ENCODE assay signal across 1 cellular context in the genomic region with DNA sequence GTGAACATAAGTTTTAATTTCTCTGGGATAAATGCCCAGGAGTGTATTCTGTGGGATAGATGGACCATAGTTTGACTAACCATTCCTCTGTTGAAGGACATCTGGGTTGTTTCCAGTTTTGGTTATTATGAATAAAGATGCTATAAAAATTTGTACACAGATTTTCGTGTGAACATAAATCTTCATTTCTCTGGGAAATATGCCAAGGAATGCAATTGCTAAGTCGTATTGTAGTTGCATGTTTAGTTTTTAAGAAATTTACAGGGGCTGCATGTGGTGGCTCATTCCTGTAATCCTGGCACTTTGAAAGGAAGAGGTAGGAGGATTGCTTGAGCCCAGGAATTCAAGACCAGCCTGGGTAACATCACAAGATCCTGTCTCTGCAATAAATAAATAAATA.
TF ChIP-seq lines count a peak whose summit lies in the region.

No MANE protein-coding gene starts in this region.

TF ChIP-seq in endothelial cell of umbilical vein, 7 proteins besides CTCF, POLR2A, EP300 and RAD21:
- no peak for TF ChIP-seq EZH2 (IDR thresholded peaks at IDR 0.05; ENCODE audit: borderline replicate concordance, low read depth, low read length, severe bottlenecking)
- TF ChIP-seq FOS (IDR thresholded peaks at IDR 0.05; ENCODE audit: borderline replicate concordance, insufficient read depth, low read length): no peak
- no peak for TF ChIP-seq POLR2AphosphoS5 (IDR thresholded peaks at IDR 0.05; ENCODE audit: insufficient read depth, low read depth, low read length)
- no peak for TF ChIP-seq MYC (IDR thresholded peaks at IDR 0.05; ENCODE audit: low read depth, low read length)
- TF ChIP-seq JUN (IDR thresholded peaks at IDR 0.05; ENCODE audit: borderline replicate concordance, insufficient read depth, insufficient read length, low read depth): no peak
- TF ChIP-seq, protein P1, sequence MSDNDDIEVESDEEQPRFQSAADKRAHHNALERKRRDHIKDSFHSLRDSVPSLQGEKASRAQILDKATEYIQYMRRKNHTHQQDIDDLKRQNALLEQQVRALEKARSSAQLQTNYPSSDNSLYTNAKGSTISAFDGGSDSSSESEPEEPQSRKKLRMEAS (IDR thresholded peaks at IDR 0.05; ENCODE audit: insufficient read depth, insufficient read length): no peak
- TF ChIP-seq GATA2 (IDR thresholded peaks at IDR 0.05; ENCODE audit: insufficient read depth, insufficient read length, low read depth, low read length): no peak
